3 cellular contexts compared by ENCODE assay signal in genomic region chr7:8295638-8296361, GRCh38.
TF ChIP-seq lines count a peak whose summit lies in the region.

No MANE protein-coding gene starts in this region.

TF ChIP-seq in A549, 52 proteins besides CTCF, POLR2A, EP300 and RAD21:
- TF ChIP-seq ELK1 (IDR thresholded peaks at IDR 0.05; ENCODE audit: low read depth, low read length) (no peak), SMC3 (IDR thresholded peaks at IDR 0.05) (peak; percentile 65)
TF ChIP-seq in A549: peak in this region for 1.

TF ChIP-seq in HCT116, 20 proteins besides CTCF, POLR2A, EP300 and RAD21:
- no peak for TF ChIP-seq TCF7L2 (IDR thresholded peaks at IDR 0.05; ENCODE audit: borderline replicate concordance, extremely low read depth, insufficient read depth, insufficient read length)
- no peak for TF ChIP-seq ATF3 (IDR thresholded peaks at IDR 0.05)
- no peak for TF ChIP-seq ZNF274 (IDR thresholded peaks at IDR 0.05; ENCODE audit: low read depth, low read length)
- 0 out of 2 replicates have a peak, but pooled peaks have one; percentile 26 for TF ChIP-seq CEBPB (IDR thresholded peaks at IDR 0.05; ENCODE audit: low read depth)
- TF ChIP-seq CBX3 (IDR thresholded peaks at IDR 0.05; ENCODE audit: low read depth): peak; percentile 59; the same call in 1 of the 2 replicates
- no peak for TF ChIP-seq MAX (IDR thresholded peaks at IDR 0.05)
- peak; percentile 89 for TF ChIP-seq YY1 (IDR thresholded peaks at IDR 0.05; ENCODE audit: extremely low read depth, insufficient replicate concordance, low read depth, low read length)
- no peak for TF ChIP-seq SIN3A (IDR thresholded peaks at IDR 0.05; ENCODE audit: low read depth)
- no peak for TF ChIP-seq POLR2AphosphoS5 (IDR thresholded peaks at IDR 0.05; ENCODE audit: low read depth, low read length)
TF ChIP-seq in HCT116: peak in this region for 3.

TF ChIP-seq in GM12878, 131 proteins besides CTCF, POLR2A, EP300 and RAD21:
- TF ChIP-seq YY1 (IDR thresholded peaks at IDR 0.05; ENCODE audit: low read depth, low read length): peak; percentile 87; the same call in 1 of the 2 replicates
- TF ChIP-seq POU2F2 (IDR thresholded peaks at IDR 0.05; ENCODE audit: borderline replicate concordance, low read depth, low read length): 0 out of 3 replicates have a peak, but pooled peaks have one; percentile 17
- peak; percentile 38; the same call in 1 of the 2 replicates for TF ChIP-seq RELB (IDR thresholded peaks at IDR 0.05; ENCODE audit: low read depth)
- TF ChIP-seq POLR2AphosphoS5 (IDR thresholded peaks at IDR 0.05; ENCODE audit: low read length): no peak
- TF ChIP-seq EGR1 (IDR thresholded peaks at IDR 0.05; ENCODE audit: borderline replicate concordance in 1 of 2, low read depth in 2 of 2, low read length in 2 of 2): no peak
- no peak for TF ChIP-seq YBX1 (IDR thresholded peaks at IDR 0.05)
- no peak for TF ChIP-seq HDGF (IDR thresholded peaks at IDR 0.05)
- peak; percentile 81 for TF ChIP-seq SMC3 (IDR thresholded peaks at IDR 0.05; ENCODE audit: borderline replicate concordance, low read length)
